Comparison of ENCODE assay signal across 18 cellular contexts in genomic region chr13:35524192-35524591, GRCh38. TPM values are rescaled to one million over a fixed set of nuclear protein-coding genes. Genes with fewer than 3 reads are reported as not detected.
DNase-seq lines count a peak whose midpoint lies in the region; ATAC-seq, FAIRE-seq and TF ChIP-seq lines count a peak whose summit lies in the region.
"Had no signal": no experiment of that assay in that cellular context is flagged by ENCODE, and none has a peak within 500 bp of the region (broad histone marks: within the 10 kb centered on the region; RNA-seq: fewer than 3 reads in every experiment).

No MANE protein-coding gene starts in this region.

- TF ChIP-seq CTCF in heart left ventricle (IDR thresholded peaks at IDR 0.05): no peak
- no peak for TF ChIP-seq CTCF in right atrium auricular region (IDR thresholded peaks at IDR 0.05)
- TF ChIP-seq CTCF in astrocyte (IDR thresholded peaks at IDR 0.05; ENCODE audit: insufficient read depth, low read depth, low read length): no peak
- TF ChIP-seq CTCF in foreskin fibroblast (IDR thresholded peaks at IDR 0.05; ENCODE audit: low read depth, low read length): no peak

- no peak overlapping the region for H3K27ac ChIP-seq in heart left ventricle
- H3K27ac ChIP-seq in right atrium auricular region: no peak overlapping the region
- no peak overlapping the region for H3K27ac ChIP-seq in astrocyte (ENCODE audit: low read depth, low read length)
- H3K27ac ChIP-seq: A549, C4-2B, GM23248 had no signal

- H3K9me3 ChIP-seq in heart left ventricle (no peaks in the 10 kb centered on the region), right atrium auricular region (no peaks in the 10 kb centered on the region), astrocyte (ENCODE audit: insufficient read depth, low read depth, low read length) (no peaks in the 10 kb centered on the region)
- H3K9me3 ChIP-seq: A549, BE2C had no signal

- FAIRE-seq in astrocyte (lab: Jason Lieb, UNC): peak; percentile 9
- FAIRE-seq: A549, GM12878, GM18507 had no signal

- H3K27me3 ChIP-seq in heart left ventricle (no peaks in the 10 kb centered on the region), right atrium auricular region (no peaks in the 10 kb centered on the region), astrocyte (ENCODE audit: insufficient read depth, low read length) (no peaks in the 10 kb centered on the region)
- H3K27me3 ChIP-seq: BE2C had no signal

- H3K9ac ChIP-seq in astrocyte (ENCODE audit: low read length): no peak overlapping the region
- H3K9ac ChIP-seq: GM23248 had no signal

- H3K27ac Mint-ChIP-seq in astrocyte (ENCODE audit: unreplicated experiment): no peak overlapping the region
- H3K27ac Mint-ChIP-seq: CD4-positive, alpha-beta memory T cell had no signal

- no peaks in the 10 kb centered on the region for H4K20me1 ChIP-seq in astrocyte (ENCODE audit: insufficient read depth, low read length)

- no peaks in the 10 kb centered on the region for H3K27me3 Mint-ChIP-seq in astrocyte (ENCODE audit: low read depth, unreplicated experiment)

- 73 to 85% (median 80%) methylated on average over 3 of the region's 3 CpGs for WGBS in heart left ventricle, 4 donors

- no peak overlapping the region for H3K4me3 Mint-ChIP-seq in astrocyte (ENCODE audit: unreplicated experiment)
- H3K4me3 Mint-ChIP-seq: CD4-positive, alpha-beta memory T cell had no signal

- H3K36me3 ChIP-seq in heart left ventricle (no peaks in the 10 kb centered on the region), right atrium auricular region (no peaks in the 10 kb centered on the region), astrocyte (ENCODE audit: insufficient read depth, low read length) (no peaks in the 10 kb centered on the region)

- peaks cover 2% of the 10 kb centered on the region for H3K36me3 Mint-ChIP-seq in astrocyte (ENCODE audit: low read depth, unreplicated experiment)
- H3K36me3 Mint-ChIP-seq: CD4-positive, alpha-beta memory T cell had no signal

- intact Hi-C loops in heart left ventricle (cut with DNase I): no loop called here

- DNase-seq in heart left ventricle: no peak
- DNase-seq in right atrium auricular region (ENCODE audit: low spot score): no peak
- no peak for DNase-seq in astrocyte (ENCODE audit: low read depth)
- peak; percentile 7 to 12 for DNase-seq in foreskin fibroblast
- DNase-seq in activated CD8-positive, alpha-beta memory T cell treated with anti-CD3 and anti-CD28 coated beads, Interleukin-2, amount 50 U/mL, for 4 hours: no peak
- DNase-seq in A172 (ENCODE audit: low spot score): no peak
- DNase-seq: BE2C; CD4-positive, alpha-beta memory T cell; DMS79; GM23248; H7 had no signal

- no peak overlapping the region for H3K4me2 ChIP-seq in astrocyte (ENCODE audit: low read length)
- H3K4me2 ChIP-seq: A549 had no signal

- no peak overlapping the region for H2AFZ ChIP-seq in astrocyte (ENCODE audit: low read depth, low read length)
- H2AFZ ChIP-seq: GM23248 had no signal

- ATAC-seq in heart left ventricle: peak; percentile 34 to 55 (median 42)
- no peak for ATAC-seq in HG03025 (IDR thresholded peaks at IDR 0.05; ENCODE audit: low FRiP score, unreplicated experiment)
- ATAC-seq: A549, GM12878 had no signal

- H3K79me2 ChIP-seq in astrocyte (ENCODE audit: insufficient read depth, low read length): no peaks in the 10 kb centered on the region

- peaks cover 0 to 13% (median 0%) of the 10 kb centered on the region in 12 donors for H3K4me1 ChIP-seq in heart left ventricle
- no peaks in the 10 kb centered on the region for H3K4me1 ChIP-seq in right atrium auricular region
- no peaks in the 10 kb centered on the region for H3K4me1 ChIP-seq in astrocyte (ENCODE audit: insufficient read depth, low read length)
- H3K4me1 ChIP-seq: A549 had no signal

- H3K4me3 ChIP-seq in heart left ventricle (no peak overlapping the region), right atrium auricular region (no peak overlapping the region), astrocyte (ENCODE audit: insufficient read depth, low read depth, low read length) (no peak overlapping the region), foreskin fibroblast (ENCODE audit: low read depth in 1 of 2, low read length in 2 of 2) (no peak overlapping the region)
- H3K4me3 ChIP-seq: A549, GM12878, GM23248 had no signal

- no peaks in the 10 kb centered on the region for H3K9me3 Mint-ChIP-seq in astrocyte (ENCODE audit: unreplicated experiment)

- TF ChIP-seq POLR2A in heart left ventricle (IDR thresholded peaks at IDR 0.05): no peak

- no peaks in the 10 kb centered on the region for H3K4me1 Mint-ChIP-seq in astrocyte (ENCODE audit: low read depth, unreplicated experiment)
- H3K4me1 Mint-ChIP-seq: CD4-positive, alpha-beta memory T cell had no signal

RNA-seq across cellular contexts. Expression of gene MAB21L1, which starts 47.7 kb away (rescaled TPM):
- total RNA-seq in heart left ventricle (under 1 TPM in 8 of 9 donors, not detected in 1; 0.09 to 0.99 (median 0.27) TPM), right atrium auricular region (under 1 TPM; 0.83 to 0.85 TPM), astrocyte (2.0 and 2.9 TPM in 2 replicates)
- under 1 TPM; 0.10 to 0.23 TPM for polyA plus RNA-seq in heart left ventricle
- 0.77 and 0.88 TPM in 2 replicates for total RNA-seq in A172 (2014; rRNA removed; shearing (Covaris generic))
- total RNA-seq: CD4-positive, alpha-beta memory T cell; G401; GM12878; HT-29 had no signal
- polyA plus RNA-seq: A549; CD4-positive, alpha-beta memory T cell had no signal

Comparison
In these comparisons a context has a peak if more than half of its experiments do, and no peak if none do; other contexts are left out.
1. DNase-seq: peak in foreskin fibroblast (2 of 2); none in heart left ventricle (0 of 5), right atrium auricular region (single experiment), astrocyte (single experiment), activated CD8-positive, alpha-beta memory T cell treated with anti-CD3 and anti-CD28 coated beads, Interleukin-2, amount 50 U/mL, for 4 hours (single experiment) and A172 (single experiment).